Comparison of ENCODE assay signal across 1 cellular context in the genomic region with DNA sequence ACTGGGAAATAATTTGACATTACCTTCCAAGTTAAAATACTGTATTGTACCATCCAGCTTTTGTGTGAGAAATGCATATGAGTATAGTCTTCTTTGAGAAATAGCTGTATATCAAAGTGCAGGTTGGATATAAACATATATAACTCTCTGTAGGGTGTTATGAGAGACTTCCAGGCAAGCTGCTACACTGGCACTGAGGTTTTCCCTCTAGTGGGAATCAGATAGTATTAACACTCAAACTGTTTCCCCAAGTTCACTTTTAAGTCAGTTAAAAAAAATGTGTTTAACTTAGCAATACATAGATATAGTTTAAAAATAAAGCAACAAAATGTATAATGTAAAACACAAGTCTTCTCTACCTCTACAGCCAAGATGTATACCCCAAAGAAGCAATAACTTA.
TF ChIP-seq lines count a peak whose summit lies in the region.

No MANE protein-coding gene starts in this region.

TF ChIP-seq in IMR-90, 13 proteins besides CTCF, POLR2A, EP300 and RAD21:
- no peak for TF ChIP-seq CHD1 (IDR thresholded peaks at IDR 0.05; ENCODE audit: low read depth, low read length)
- TF ChIP-seq MAFK (IDR thresholded peaks at IDR 0.05; ENCODE audit: low read depth, low read length) = no peak
- TF ChIP-seq MAZ (IDR thresholded peaks at IDR 0.05; ENCODE audit: borderline replicate concordance, low read depth, low read length) = no peak
- no peak for TF ChIP-seq SMC3 (IDR thresholded peaks at IDR 0.05; ENCODE audit: low read depth, low read length)
